1 cellular context compared by ENCODE assay signal in genomic region chr9:35604578-35605335, GRCh38.
TF ChIP-seq lines count a peak whose summit lies in the region.

TSS of gene TESK1 (plus strand) at chr9:35605262. CDS start at chr9:35605620, 358 bp downstream.

TF ChIP-seq in HepG2, 621 proteins besides CTCF, POLR2A, EP300 and RAD21 (continued from another document and continues in another):
- TF ChIP-seq REST (IDR thresholded peaks at IDR 0.05; ENCODE audit: borderline replicate concordance in 1 of 2, low read depth in 1 of 2, low read length in 2 of 2), result no peak
- TF ChIP-seq ZNF547 (CRISPR knock-in tag; IDR thresholded peaks at IDR 0.05), result no peak
- no peak for TF ChIP-seq SKIL (CRISPR knock-in tag; IDR thresholded peaks at IDR 0.05; ENCODE audit: borderline replicate concordance)
- no peak for TF ChIP-seq ZBTB37 (CRISPR knock-in tag; IDR thresholded peaks at IDR 0.05)
- TF ChIP-seq HBP1 (CRISPR knock-in tag; IDR thresholded peaks at IDR 0.05; ENCODE audit: low read depth), result no peak
- TF ChIP-seq HCFC1 (IDR thresholded peaks at IDR 0.05; ENCODE audit: low read depth, low read length), result peak; percentile 4; the same call in 1 of the 2 replicates
- no peak for TF ChIP-seq STAT5B (CRISPR knock-in tag; IDR thresholded peaks at IDR 0.05)
- TF ChIP-seq ZNF318 (CRISPR knock-in tag; IDR thresholded peaks at IDR 0.05), result no peak
- TF ChIP-seq POGK (CRISPR knock-in tag; conservative IDR thresholded peaks at IDR 0.05), result peak; percentile 63; the same call in 1 of the 2 replicates
- TF ChIP-seq FOSL1 (CRISPR knock-in tag; IDR thresholded peaks at IDR 0.05; ENCODE audit: borderline replicate concordance), result no peak
- TF ChIP-seq ARID4A (CRISPR knock-in tag; IDR thresholded peaks at IDR 0.05; ENCODE audit: borderline replicate concordance), result peak; percentile 34; the same call in 1 of the 2 replicates
- no peak for TF ChIP-seq TEAD3 (CRISPR knock-in tag; optimal IDR thresholded peaks at IDR 0.05; ENCODE audit: borderline replicate concordance)
- TF ChIP-seq ARNT2 (CRISPR knock-in tag; IDR thresholded peaks at IDR 0.05; ENCODE audit: low read depth), result peak; percentile 19; the same call in 1 of the 2 replicates
- TF ChIP-seq ZBTB26 (CRISPR knock-in tag; IDR thresholded peaks at IDR 0.05; ENCODE audit: borderline replicate concordance), result no peak
- TF ChIP-seq NFE2L2 (IDR thresholded peaks at IDR 0.05; ENCODE audit: low read length), result no peak
- no peak for TF ChIP-seq NFKBIZ (CRISPR knock-in tag; IDR thresholded peaks at IDR 0.05)
- no peak for TF ChIP-seq ZFP1 (CRISPR knock-in tag; IDR thresholded peaks at IDR 0.05)
- TF ChIP-seq ELF1 (CRISPR knock-in tag; IDR thresholded peaks at IDR 0.05), result 0 out of 2 replicates have a peak, but pooled peaks have one; percentile 19
- TF ChIP-seq MED13 (CRISPR knock-in tag; IDR thresholded peaks at IDR 0.05), result 0 out of 2 replicates have a peak, but pooled peaks have one; percentile 47
- 0 out of 2 replicates have a peak, but pooled peaks have one; percentile 23 for TF ChIP-seq TOPORS (CRISPR knock-in tag; IDR thresholded peaks at IDR 0.05)
- no peak for TF ChIP-seq MLX (CRISPR knock-in tag; IDR thresholded peaks at IDR 0.05)
- no peak for TF ChIP-seq ZNF790 (CRISPR knock-in tag; IDR thresholded peaks at IDR 0.05; ENCODE audit: borderline replicate concordance)
- TF ChIP-seq TCF12 (IDR thresholded peaks at IDR 0.05), result no peak
- TF ChIP-seq TCF12 (CRISPR knock-in tag; IDR thresholded peaks at IDR 0.05), result peak; percentile 3; the same call in 1 of the 2 replicates
- TF ChIP-seq JARID2 (CRISPR knock-in tag; IDR thresholded peaks at IDR 0.05; ENCODE audit: insufficient replicate concordance), result no peak
